ENCODE assay signal across 17 cellular contexts in the genomic region with DNA sequence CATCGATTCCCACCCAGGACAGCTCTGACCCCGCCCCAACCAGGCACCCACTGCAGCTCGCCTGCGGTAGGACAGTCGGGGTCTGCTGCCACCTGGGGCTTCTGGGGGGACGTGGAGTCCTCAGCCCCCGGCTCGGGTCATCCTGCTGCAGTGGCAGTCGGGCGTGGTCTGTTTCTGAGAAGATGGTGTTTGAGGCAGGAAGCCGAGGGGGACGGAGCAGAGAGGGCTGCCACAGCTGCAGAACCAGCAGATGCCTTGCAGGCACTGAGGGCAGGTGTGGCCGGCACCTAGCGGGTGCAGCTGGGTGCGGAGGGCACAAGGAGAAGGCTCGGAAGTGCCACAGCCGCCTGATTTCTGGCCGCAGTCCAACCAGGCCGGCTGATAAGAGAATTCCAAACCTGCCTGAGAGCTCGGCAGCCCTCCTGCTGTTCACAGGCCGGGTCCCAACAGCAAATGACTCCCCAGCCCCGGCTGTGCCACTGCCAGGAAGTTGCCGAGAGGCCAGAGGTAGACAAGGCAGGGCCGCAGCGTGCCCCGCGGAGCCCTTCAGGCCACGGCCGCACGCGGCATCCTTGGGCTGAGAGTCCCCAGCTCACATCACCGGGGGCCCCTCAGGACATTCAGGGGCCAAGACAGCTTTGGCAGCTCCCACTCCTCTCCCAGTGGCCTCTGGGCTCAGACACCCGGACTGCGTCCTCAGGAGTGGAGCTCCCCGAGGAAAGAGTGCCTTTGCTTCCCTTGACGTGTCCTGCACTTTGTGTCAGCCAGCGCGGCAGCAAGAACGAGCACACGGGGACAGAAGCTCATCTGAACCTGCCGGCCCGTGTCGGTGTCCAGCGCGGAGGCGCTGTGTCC. TPM values are rescaled to one million over a fixed set of nuclear protein-coding genes. Genes with fewer than 3 reads are reported as not detected.
DNase-seq lines count a peak whose midpoint lies in the region; ATAC-seq, FAIRE-seq and TF ChIP-seq lines count a peak whose summit lies in the region.
"Had no signal": no experiment of that assay in that cellular context is flagged by ENCODE, and none has a peak within 500 bp of the region (broad histone marks: within the 10 kb centered on the region; RNA-seq: fewer than 3 reads in every experiment).

No MANE protein-coding gene starts in this region.

- H3K79me1 ChIP-seq in H1 (ENCODE audit: low read depth, low read length): no peaks in the 10 kb centered on the region

- no peak overlapping the region for H3K9ac ChIP-seq in H1 (replicated peaks in 1 of 4; ENCODE audit: extremely low read depth in 1 of 4, low read depth in 3 of 4, low read length in 3 of 4)

- H4K5ac ChIP-seq in H1 (ENCODE audit: insufficient read length, low read depth, low read length): no peak overlapping the region

- no peak overlapping the region for H3K27ac ChIP-seq in H1 (ENCODE audit: low read depth, low read length)
- no peak overlapping the region for H3K27ac ChIP-seq in stomach
- H3K27ac ChIP-seq: prostate gland had no signal

- H2BK5ac ChIP-seq in H1 (ENCODE audit: low read depth, low read length): no peak overlapping the region

- POLR2A ChIA-PET in H1 (lab: Charles Lee; ENCODE audit: partially characterized antibody): no interaction called here

- H3K4me2 ChIP-seq in H1 (ENCODE audit: insufficient read depth in 1 of 2, low read depth in 2 of 2, low read length in 2 of 2): no peak overlapping the region

- H2BK15ac ChIP-seq in H1 (ENCODE audit: low read length): no peak overlapping the region

- CTCF ChIA-PET in H1 (lab: Charles Lee; ENCODE audit: partially characterized antibody): interaction anchor here (0.9 to 1.8 kb wide), 5 partner anchors 12 to 48 kb away, joined by 3 to 6 read pairs (median 4); no protein-coding TSS in a partner anchor

- H3K27me3 ChIP-seq in H1 (replicated peaks in 1 of 4; ENCODE audit: control insufficient read depth in 3 of 4, extremely low read depth in 1 of 4, insufficient read depth in 3 of 4, low read length in 3 of 4): no peaks in the 10 kb centered on the region; a peak in 2 of 7 replicates
- peaks cover 0 to 27% (median 0%) of the 10 kb centered on the region in 3 donors for H3K27me3 ChIP-seq in stomach

- H3K4me1 ChIP-seq in H1 (replicated peaks in 1 of 4; ENCODE audit: control insufficient read depth in 3 of 4, insufficient read depth in 4 of 4, low read length in 3 of 4) (no peaks in the 10 kb centered on the region), stomach (peaks cover 0 to 5% (median 0%) of the 10 kb centered on the region in 4 donors)
- H3K4me1 ChIP-seq: prostate gland had no signal

- H3K4me3 ChIP-seq in H1 (ENCODE audit: extremely low read depth in 1 of 4, insufficient read depth in 2 of 4, low read depth in 3 of 4, low read length in 4 of 4) (no peak overlapping the region), stomach (no peak overlapping the region)
- H3K4me3 ChIP-seq: prostate gland had no signal

- DNase-seq in NCI-H526 (lab: John Stamatoyannopoulos, UW): peak; percentile 9 to 37
- DNase-seq in NCI-H526 treated with DMSO at 0.1 percent for 48 hours (lab: John Stamatoyannopoulos, UW): no peak
- DNase-seq in NCI-H2171 (lab: John Stamatoyannopoulos, UW): peak; percentile 21
- no peak for DNase-seq in H1 (ENCODE audit: low read depth in 1 of 2, low spot score in 2 of 2)
- DNase-seq in stomach: peak; percentile 80
- no peak for DNase-seq in kidney glomerular epithelial cell (lab: John Stamatoyannopoulos, UW)
- no peak for DNase-seq in SK-N-DZ (ENCODE audit: low spot score)
- DNase-seq: activated CD4-positive, alpha-beta T cell treated with anti-CD3 and anti-CD28 coated beads for 4 hours; activated T-cell treated with anti-CD3 and anti-CD28 coated beads, Interleukin-2, amount 50 U/mL, for 48 hours; DND-41; effector CD4-positive, alpha-beta T cell; foreskin melanocyte; stimulated activated CD4-positive, alpha-beta T cell treated with anti-CD3 and anti-CD28 coated beads, Interleukin-1b, Interleukin-23, amount 100 ng/mL, for 48 hours; T-helper 1 cell had no signal

- H3K4ac ChIP-seq in H1 (replicated peaks; ENCODE audit: insufficient read length, low read depth, low read length): no peak overlapping the region

- H2BK120ac ChIP-seq in H1 (replicated peaks; ENCODE audit: low read depth, low read length): no peak overlapping the region

- no peak for TF ChIP-seq POLR2A in H1 (IDR thresholded peaks at IDR 0.05; ENCODE audit: control extremely low read depth in 1 of 2, low read depth in 2 of 2, low read length in 2 of 2)
- no peak for TF ChIP-seq POLR2A in stomach (IDR thresholded peaks at IDR 0.05)

- H3K23ac ChIP-seq in H1 (ENCODE audit: insufficient read length): no peak overlapping the region

- no peak overlapping the region for H2AFZ ChIP-seq in H1 (ENCODE audit: low read length)

- no peak overlapping the region for H3K14ac ChIP-seq in H1 (ENCODE audit: insufficient read length)

- H2AK5ac ChIP-seq in H1 (ENCODE audit: low read depth, low read length): no peak overlapping the region

- WGBS in H1 (ENCODE audit: extremely low coverage in 1 of 2, insufficient coverage in 1 of 2, insufficient read length in 1 of 2, insufficient replicate concordance in 2 of 2, low coverage in 1 of 2, low lambda C conversion rate in 2 of 2, missing lambda C conversion rate in 1 of 2), 2 experiments: 92% methylated on average over 41 of the region's 46 CpGs; no CpG with 5 or more reads in 1 of the 2 experiments
- WGBS in stomach, 5 donors: 52 to 69% (median 61%) methylated on average over 35 to 46 of the region's 46 CpGs

- peak overlapping the region; percentile 14; the same call in 1 of the 2 replicates for H4K8ac ChIP-seq in H1 (ENCODE audit: extremely low read depth, insufficient read depth, low read length)

- TF ChIP-seq EP300 in H1 (IDR thresholded peaks at IDR 0.05; ENCODE audit: borderline replicate concordance in 1 of 2, low read depth in 2 of 2, low read length in 2 of 2) (no peak), stomach (IDR thresholded peaks at IDR 0.05) (no peak)

- FAIRE-seq in H1 (lab: Jason Lieb, UNC): no peak

- H2BK20ac ChIP-seq in H1 (ENCODE audit: low read length): no peak overlapping the region

- intact Hi-C loops in stomach (cut with DNase I; ENCODE audit: low total_unique reads): no loop called here

- H3K36me3 ChIP-seq in H1 (ENCODE audit: control insufficient read depth in 2 of 4, insufficient read depth in 4 of 4, low read length in 3 of 4) (no peaks in the 10 kb centered on the region), stomach (no peaks in the 10 kb centered on the region)
- H3K36me3 ChIP-seq: prostate gland had no signal

- H3K9me3 ChIP-seq in H1 (ENCODE audit: insufficient read depth in 2 of 2, low read depth in 1 of 2, low read length in 1 of 2) (peaks cover 6 to 8% of the 10 kb centered on the region in 2 experiments; a peak in 1 of 4 replicates), stomach (peaks cover 11 to 49% (median 39%) of the 10 kb centered on the region in 4 donors)
- H3K9me3 ChIP-seq: prostate gland had no signal

- TF ChIP-seq CTCF in H1 (IDR thresholded peaks at IDR 0.05; ENCODE audit: control extremely low read depth in 1 of 3, insufficient read depth in 1 of 3, low read depth in 1 of 3, low read length in 3 of 3) (no peak), stomach (IDR thresholded peaks at IDR 0.05) (no peak)

- ATAC-seq in esophagus mucosa: no peak

- no peak overlapping the region for H3K18ac ChIP-seq in H1 (ENCODE audit: extremely low read depth, low read length)

- no peaks in the 10 kb centered on the region for H3K23me2 ChIP-seq in H1 (ENCODE audit: low read depth, low read length)

- no peak overlapping the region for H4K91ac ChIP-seq in H1 (replicated peaks; ENCODE audit: insufficient read length, low read length)

- H4K20me1 ChIP-seq in H1 (replicated peaks in 1 of 2; ENCODE audit: control insufficient read depth in 1 of 2, insufficient read depth in 2 of 2, low read length in 2 of 2): no peaks in the 10 kb centered on the region

- TF ChIP-seq RAD21 in H1 (IDR thresholded peaks at IDR 0.05 in 1 of 2, conservative IDR thresholded peaks at IDR 0.05 in 1 of 2; ENCODE audit: low read depth in 2 of 2, low read length in 2 of 2): no peak

- H3K56ac ChIP-seq in H1 (replicated peaks; ENCODE audit: insufficient read length, low read depth, low read length): no peak overlapping the region

- H2BK12ac ChIP-seq in H1 (ENCODE audit: low read depth, low read length): no peak overlapping the region

- no peaks in the 10 kb centered on the region for H3K79me2 ChIP-seq in H1 (ENCODE audit: control insufficient read depth in 1 of 2, insufficient read depth in 2 of 2, low read length in 2 of 2)

TF ChIP-seq in H1, 55 proteins besides CTCF, POLR2A, EP300 and RAD21:
- no peak for TF ChIP-seq RFX5 (IDR thresholded peaks at IDR 0.05; ENCODE audit: borderline replicate concordance, low read depth, low read length)
- no peak for TF ChIP-seq BACH1 (IDR thresholded peaks at IDR 0.05; ENCODE audit: low read length)
- TF ChIP-seq KDM1A (IDR thresholded peaks at IDR 0.05; ENCODE audit: borderline replicate concordance, low read length): no peak
- TF ChIP-seq POLR2AphosphoS5 (IDR thresholded peaks at IDR 0.05; ENCODE audit: low read depth, low read length): no peak
- TF ChIP-seq SIX5 (IDR thresholded peaks at IDR 0.05; ENCODE audit: low read depth, low read length): no peak
- no peak for TF ChIP-seq RXRA (IDR thresholded peaks at IDR 0.05; ENCODE audit: insufficient read depth, low read depth, low read length)
- TF ChIP-seq TBP (IDR thresholded peaks at IDR 0.05; ENCODE audit: low read depth, low read length): no peak
- TF ChIP-seq SIN3A (conservative IDR thresholded peaks at IDR 0.05 in 1 of 2, IDR thresholded peaks at IDR 0.05 in 1 of 2; ENCODE audit: low read depth in 1 of 2, low read length in 2 of 2): no peak
- TF ChIP-seq CBX5 (IDR thresholded peaks at IDR 0.05; ENCODE audit: low read depth, low read length): no peak
- TF ChIP-seq TAF7 (optimal IDR thresholded peaks at IDR 0.05; ENCODE audit: borderline replicate concordance, low read depth, low read length): no peak

RNA-seq across cellular contexts. Expression of a gene that starts 9.4 kb away (rescaled TPM):
- 0.56 and 0.67 TPM in 2 replicates for total RNA-seq in H1 (2021; fragmentation: NEBNext Ultra II Directional; extraction: Animal tissue kit (Norgen Biotek cat#: 25700))
- polyA plus RNA-seq in H1 (2011; rRNA removed) (0.32 and 1.3 TPM in 2 replicates), stomach (1 to 10 TPM; 1.9 to 2.9 (median 2.6) TPM)
- 0.35 TPM for polyA plus RNA-seq in H1 (2011; cell fraction: cytosol; rRNA removed)
- polyA plus RNA-seq in H1 (2011; cell fraction: nucleus; rRNA removed): 3.7 TPM
- 0.76 to 1.5 TPM (median 1.1 TPM) in 4 replicates for polyA plus RNA-seq in H1 (2012, experiment 1 of 2)
- polyA plus RNA-seq in H1 (2012, experiment 2 of 2): 0.46 TPM
- 0.63 TPM for polyA plus RNA-seq in H1 (2013, experiment 1 of 2)
- polyA plus RNA-seq in H1 (2013, experiment 2 of 2): 0.74 TPM
- polyA minus RNA-seq in H1 (2011; rRNA and poly(A)+ RNA removed): 0.07 TPM in 1 of 2 replicates, not detected in the other
- polyA minus RNA-seq in H1 (2011; cell fraction: cytosol; rRNA and poly(A)+ RNA removed): not detected
- not detected for polyA minus RNA-seq in H1 (2011; cell fraction: nucleus; rRNA and poly(A)+ RNA removed)
- total RNA-seq in stomach (1 to 10 TPM in 1 of 5 donors, under 1 TPM in 1, not detected in 3; 0.37 to 1.2 TPM), esophagus mucosa (0.92 TPM)
- polyA plus RNA-seq in SK-N-DZ (2014; cell fraction: cytosol; rRNA removed): 14.2 and 15.1 TPM in 2 replicates
- polyA plus RNA-seq in SK-N-DZ (2014; cell fraction: nucleus; rRNA removed): 9.1 and 13.0 TPM in 2 replicates
- total RNA-seq: LHCN-M2 had no signal

Comparison
In these comparisons a context has a peak if more than half of its experiments do, and no peak if none do; other contexts are left out.
1. DNase-seq: peak in NCI-H526 (2 of 2), NCI-H2171 (single experiment) and stomach (single experiment); none in NCI-H526 treated with DMSO at 0.1 percent for 48 hours (single experiment), H1 (0 of 2), kidney glomerular epithelial cell (single experiment) and SK-N-DZ (single experiment).